ENCODE assay signal across 18 cellular contexts in the genomic region with DNA sequence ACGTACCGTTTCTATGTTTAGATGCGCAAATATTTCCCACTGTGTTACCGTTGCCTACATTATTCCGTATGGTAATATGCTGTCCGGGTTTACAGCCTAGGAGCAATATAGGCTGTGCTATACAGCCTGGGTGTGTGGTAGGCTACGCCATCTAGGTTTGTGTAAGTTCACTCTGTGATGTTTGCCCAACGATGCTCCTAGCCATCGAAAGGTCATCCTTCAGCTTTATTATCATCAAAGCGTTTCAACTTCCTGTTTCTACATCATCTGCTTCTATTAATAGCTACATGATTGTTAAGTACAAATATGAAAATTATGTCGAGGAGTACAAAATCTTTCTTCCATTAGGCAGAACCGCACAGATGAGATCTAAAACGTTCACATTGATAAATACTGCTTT.
DNase-seq lines count a peak whose midpoint lies in the region; ATAC-seq and TF ChIP-seq lines count a peak whose summit lies in the region.
"Had no signal": no experiment of that assay in that cellular context is flagged by ENCODE, and none has a peak within 500 bp of the region (broad histone marks: within the 10 kb centered on the region; RNA-seq: fewer than 3 reads in every experiment).

No MANE protein-coding gene starts in this region.

- DNase-seq in left ventricle myocardium superior (no peak), cardiac septum (ENCODE audit: low spot score) (no peak), NOMO-1 treated with dmso at 0.1 percent for 144 hours (lab: John Stamatoyannopoulos, UW; ENCODE audit: unreplicated experiment) (peak; percentile 19), cerebellum (ENCODE audit: low spot score) (no peak)
- DNase-seq in stimulated activated CD4-positive, alpha-beta T cell treated with anti-CD3 and anti-CD28 coated beads, Interleukin-4, amount 100 ng/mL, for 4 hours, result no peak
- DNase-seq: activated CD4-positive, alpha-beta T cell treated with anti-CD3 and anti-CD28 coated beads for 36 hours; aorta; CD4-positive, CD25-positive, alpha-beta regulatory T cell; effector memory CD4-positive, alpha-beta T cell; GF-D8; GOT3; midbrain; NCI-H1092 treated with DMSO at 0.1 percent for 48 hours; NCI-H2171; right lobe of liver had no signal

- ATAC-seq in left ventricle myocardium superior (peak; percentile 17), esophagus mucosa (peak; percentile 7), GM21447 (IDR thresholded peaks at IDR 0.05; ENCODE audit: unreplicated experiment) (no peak), SK-N-SH treated with all-trans-retinoic acid at 6 μM for 48 hours (no peak)
- ATAC-seq: activated CD4-positive, alpha-beta T cell treated with anti-CD3 and anti-CD28 coated beads for 36 hours; right lobe of liver had no signal

- intact Hi-C loops in left ventricle myocardium superior (cut with micrococcal nuclease), result no loop called here
- intact Hi-C loops in cardiac septum (cut with DNase I), result no loop called here

TF ChIP-seq in SK-N-SH treated with all-trans-retinoic acid at 6 μM for 48 hours, 23 proteins besides CTCF, POLR2A, EP300 and RAD21:
- TF ChIP-seq, protein P1, sequence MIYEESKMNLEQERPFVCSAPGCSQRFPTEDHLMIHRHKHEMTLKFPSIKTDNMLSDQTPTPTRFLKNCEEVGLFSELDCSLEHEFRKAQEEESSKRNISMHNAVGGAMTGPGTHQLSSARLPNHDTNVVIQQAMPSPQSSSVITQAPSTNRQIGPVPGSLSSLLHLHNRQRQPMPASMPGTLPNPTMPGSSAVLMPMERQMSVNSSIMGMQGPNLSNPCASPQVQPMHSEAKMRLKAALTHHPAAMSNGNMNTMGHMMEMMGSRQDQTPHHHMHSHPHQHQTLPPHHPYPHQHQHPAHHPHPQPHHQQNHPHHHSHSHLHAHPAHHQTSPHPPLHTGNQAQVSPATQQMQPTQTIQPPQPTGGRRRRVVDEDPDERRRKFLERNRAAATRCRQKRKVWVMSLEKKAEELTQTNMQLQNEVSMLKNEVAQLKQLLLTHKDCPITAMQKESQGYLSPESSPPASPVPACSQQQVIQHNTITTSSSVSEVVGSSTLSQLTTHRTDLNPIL (CRISPR knock-in tag; IDR thresholded peaks at IDR 0.05; ENCODE audit: low read depth), result no peak
- TF ChIP-seq, protein P2, sequence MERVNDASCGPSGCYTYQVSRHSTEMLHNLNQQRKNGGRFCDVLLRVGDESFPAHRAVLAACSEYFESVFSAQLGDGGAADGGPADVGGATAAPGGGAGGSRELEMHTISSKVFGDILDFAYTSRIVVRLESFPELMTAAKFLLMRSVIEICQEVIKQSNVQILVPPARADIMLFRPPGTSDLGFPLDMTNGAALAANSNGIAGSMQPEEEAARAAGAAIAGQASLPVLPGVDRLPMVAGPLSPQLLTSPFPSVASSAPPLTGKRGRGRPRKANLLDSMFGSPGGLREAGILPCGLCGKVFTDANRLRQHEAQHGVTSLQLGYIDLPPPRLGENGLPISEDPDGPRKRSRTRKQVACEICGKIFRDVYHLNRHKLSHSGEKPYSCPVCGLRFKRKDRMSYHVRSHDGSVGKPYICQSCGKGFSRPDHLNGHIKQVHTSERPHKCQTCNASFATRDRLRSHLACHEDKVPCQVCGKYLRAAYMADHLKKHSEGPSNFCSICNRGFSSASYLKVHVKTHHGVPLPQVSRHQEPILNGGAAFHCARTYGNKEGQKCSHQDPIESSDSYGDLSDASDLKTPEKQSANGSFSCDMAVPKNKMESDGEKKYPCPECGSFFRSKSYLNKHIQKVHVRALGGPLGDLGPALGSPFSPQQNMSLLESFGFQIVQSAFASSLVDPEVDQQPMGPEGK (CRISPR knock-in tag; IDR thresholded peaks at IDR 0.05; ENCODE audit: borderline replicate concordance), result no peak
TF ChIP-seq in SK-N-SH treated with all-trans-retinoic acid at 6 μM for 48 hours: peak in this region for 0.

Comparison
In these comparisons a context has a peak if more than half of its experiments do, and no peak if none do; other contexts are left out.
1. ATAC-seq: peak in left ventricle myocardium superior (single experiment) and esophagus mucosa (single experiment); none in GM21447 (single experiment) and SK-N-SH treated with all-trans-retinoic acid at 6 μM for 48 hours (single experiment).